8 cellular contexts compared by ENCODE assay signal in the genomic region with DNA sequence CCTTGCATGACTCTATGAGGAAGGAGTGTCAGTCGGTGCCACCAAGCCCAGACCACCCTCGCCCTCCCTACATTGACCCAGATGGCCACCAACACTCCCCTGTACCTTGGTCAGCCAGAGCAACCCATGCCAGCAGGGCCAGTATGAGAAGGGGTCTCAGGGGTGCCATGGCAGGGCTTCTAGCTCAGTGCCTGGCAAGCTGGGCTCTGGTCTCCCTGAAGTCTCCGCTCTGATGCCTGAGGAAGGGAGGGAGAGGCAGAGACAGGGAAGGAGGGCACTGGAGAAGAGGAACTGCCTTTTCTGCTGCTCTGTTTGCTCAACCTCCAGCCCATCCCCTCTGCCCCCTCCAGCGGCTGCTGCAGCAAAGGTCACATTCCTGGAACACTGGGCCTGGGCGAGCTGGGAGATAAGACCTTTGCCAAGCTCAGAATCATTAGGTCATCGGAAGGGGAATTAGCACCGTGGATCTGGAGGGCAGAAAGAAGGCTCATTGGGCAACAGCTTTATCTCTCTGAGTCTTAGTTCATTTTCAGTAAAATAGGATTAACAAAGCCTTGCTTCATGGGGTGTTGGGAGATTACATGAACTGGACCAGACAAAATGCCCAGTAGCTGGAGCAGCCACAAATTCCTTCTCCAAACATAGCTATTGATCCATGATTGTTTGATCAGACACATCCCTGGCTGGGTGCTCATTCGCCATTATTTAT. TPM values are rescaled to one million over a fixed set of nuclear protein-coding genes. Genes with fewer than 3 reads are reported as not detected.
A peak's percentile ranks its signal among the peaks of the same experiment; 100 is the strongest.
DNase-seq lines count a peak whose midpoint lies in the region; ATAC-seq and TF ChIP-seq lines count a peak whose summit lies in the region.

Gene VTN, minus strand, starts transcription at position 273 of the 709 bp plus-strand sequence. Its CDS starts 104 bp downstream, at position 169.

- H3K4me1 ChIP-seq in GM23338 (ENCODE audit: insufficient read depth) (peaks cover 9% of the 10 kb centered on the region; the same call in 1 of the 2 replicates), OCI-LY3 (ENCODE audit: low read length) (peaks cover 16% of the 10 kb centered on the region), mesodermal cell (ENCODE audit: control insufficient read depth, insufficient read depth, low read length, poor library complexity, severe bottlenecking) (peaks cover 16% of the 10 kb centered on the region)

- peaks cover 21% of the 10 kb centered on the region for H3K4me1 Mint-ChIP-seq in GM23338

- POLR2A ChIA-PET in HEK293T (lab: Yijun Ruan, JAX) = interaction anchor here (0.9 to 6.4 kb wide), 4 partner anchors 13 to 37 kb away, joined by 3 to 64 read pairs (median 10); partner anchors contain the start of genes IFT20, POLDIP2 and TNFAIP1

- H3K4me2 ChIP-seq in GM23338 (peak within 1 kb of the TSS; percentile 73), OCI-LY3 (ENCODE audit: low read length) (peak within 1 kb of the TSS; percentile 72)

- H3K27me3 ChIP-seq in GM23338 (ENCODE audit: insufficient read depth) = peaks cover 22% of the 10 kb centered on the region
- no peaks in the 10 kb centered on the region for H3K27me3 ChIP-seq in OCI-LY3 (ENCODE audit: low read depth, low read length)

- CTCF ChIA-PET in HEK293T (lab: Yijun Ruan, JAX) = interaction anchor here (0.6 to 2.3 kb wide), 2 partner anchors 47 to 104 kb away, joined by 4 to 14 read pairs; no protein-coding TSS in a partner anchor

- H3K4me3 ChIP-seq in GM23338 (peak within 1 kb of the TSS; percentile 39), OCI-LY3 (ENCODE audit: low read length) (peak within 1 kb of the TSS; percentile 97), mesodermal cell (ENCODE audit: extremely low read depth, insufficient read depth, low read length, poor library complexity, severe bottlenecking) (peak within 1 kb of the TSS; percentile 58)

- peak; percentile 82 for DNase-seq in GM23338 (ENCODE audit: low spot score)
- DNase-seq in HEK293T (ENCODE audit: extremely low spot score) = no peak
- no peak for DNase-seq in middle frontal gyrus (ENCODE audit: extremely low spot score, low spot score)
- no peak for DNase-seq in NK-92 (lab: John Stamatoyannopoulos, UW; ENCODE audit: unreplicated experiment)

- no peaks in the 10 kb centered on the region for H3K9me3 Mint-ChIP-seq in GM23338

- H3K4me3 Mint-ChIP-seq in GM23338 = peak within 1 kb of the TSS; percentile 69

- 24 to 51% methylated on average over 5 of the region's 8 CpGs for WGBS in mesodermal cell (ENCODE audit: insufficient coverage in 2 of 2), 2 experiments

- H3F3A ChIP-seq in GM23338 (replicated peaks; ENCODE audit: low read depth) = no peaks in the 10 kb centered on the region; the same call in 1 of the 2 replicates

- peak within 1 kb of the TSS; percentile 67 for H3K27ac Mint-ChIP-seq in GM23338

- no peak; a peak in 1 of 4 replicates for TF ChIP-seq CTCF in GM23338 (conservative IDR thresholded peaks at IDR 0.05; ENCODE audit: low read depth in 2 of 2)
- TF ChIP-seq CTCF in OCI-LY3 (IDR thresholded peaks at IDR 0.05; ENCODE audit: low read depth, low read length) = no peak

- peak within 1 kb of the TSS; percentile 51 for H3K9ac ChIP-seq in OCI-LY3 (ENCODE audit: low read length)

- H3K27ac ChIP-seq in GM23338 (ENCODE audit: low read depth) (0 out of 2 replicates have a peak within 1 kb of the TSS, but pooled peaks have one; percentile 20), OCI-LY3 (ENCODE audit: low read length) (peak within 1 kb of the TSS; percentile 36), cingulate gyrus (ENCODE audit: low read depth, low read length) (peak within 1 kb of the TSS; percentile 60), mesodermal cell (ENCODE audit: low read depth, low read length, severe bottlenecking) (peak within 1 kb of the TSS; percentile 92)

- no peaks in the 10 kb centered on the region for H3K9me2 ChIP-seq in GM23338 (ENCODE audit: insufficient read depth)

- no peaks in the 10 kb centered on the region for H3K9me3 ChIP-seq in OCI-LY3 (ENCODE audit: insufficient read depth, low read length)
- no peaks in the 10 kb centered on the region for H3K9me3 ChIP-seq in mesodermal cell (ENCODE audit: control insufficient read depth, low read length)

- H3K27me3 Mint-ChIP-seq in GM23338 (ENCODE audit: insufficient read depth, low read depth, poor library complexity) = peaks cover 37% of the 10 kb centered on the region

- H4K20me1 ChIP-seq in GM23338 (replicated peaks; ENCODE audit: insufficient read depth) (peaks cover 13% of the 10 kb centered on the region; the same call in 1 of the 2 replicates), OCI-LY3 (ENCODE audit: insufficient read depth, low read length) (peaks cover 12% of the 10 kb centered on the region; the same call in 1 of the 2 replicates)

- H3K36me3 Mint-ChIP-seq in GM23338 (ENCODE audit: low read depth) = no peaks in the 10 kb centered on the region

- ATAC-seq in GM23338 (peak; percentile 23), HG03469 (IDR thresholded peaks at IDR 0.05; ENCODE audit: unreplicated experiment) (no peak)

- no peaks in the 10 kb centered on the region for H3K36me3 ChIP-seq in GM23338 (ENCODE audit: insufficient read depth)
- H3K36me3 ChIP-seq in OCI-LY3 (replicated peaks; ENCODE audit: low read depth, low read length) = no peaks in the 10 kb centered on the region
- H3K36me3 ChIP-seq in mesodermal cell (ENCODE audit: control insufficient read depth, insufficient read depth, low read length) = peaks cover 5% of the 10 kb centered on the region

- H3K79me2 ChIP-seq in GM23338 (replicated peaks; ENCODE audit: insufficient read depth) = no peaks in the 10 kb centered on the region
- peaks cover 31% of the 10 kb centered on the region for H3K79me2 ChIP-seq in OCI-LY3 (ENCODE audit: low read length)

- H2AFZ ChIP-seq in GM23338 (peak within 1 kb of the TSS; percentile 72), OCI-LY3 (ENCODE audit: low read depth, low read length) (peak within 1 kb of the TSS; percentile 48; the same call in 1 of the 2 replicates)

TF ChIP-seq in GM23338, 12 proteins besides CTCF, POLR2A, EP300 and RAD21 (continues in another document):
- TF ChIP-seq EZH2phosphoT487 (IDR thresholded peaks at IDR 0.05; ENCODE audit: unreplicated experiment) (no peak), ETS1 (IDR thresholded peaks at IDR 0.05) (no peak)

TF ChIP-seq in HEK293T, 16 proteins besides CTCF, POLR2A, EP300 and RAD21:
- TF ChIP-seq L3MBTL2 (conservative IDR thresholded peaks at IDR 0.05) (no peak), HDGF (IDR thresholded peaks at IDR 0.05; ENCODE audit: borderline replicate concordance) (no peak), FOXK2 (IDR thresholded peaks at IDR 0.05) (no peak), LEF1 (IDR thresholded peaks at IDR 0.05; ENCODE audit: borderline replicate concordance) (no peak), CTBP1 (IDR thresholded peaks at IDR 0.05; ENCODE audit: borderline replicate concordance) (no peak), ELF4 (IDR thresholded peaks at IDR 0.05) (no peak), SP1 (IDR thresholded peaks at IDR 0.05) (no peak), ARNT (IDR thresholded peaks at IDR 0.05) (no peak), BHLHE40 (IDR thresholded peaks at IDR 0.05; ENCODE audit: borderline replicate concordance) (no peak), FOXA1 (IDR thresholded peaks at IDR 0.05) (no peak), SUZ12 (IDR thresholded peaks at IDR 0.05) (no peak), FOXM1 (IDR thresholded peaks at IDR 0.05; ENCODE audit: borderline replicate concordance) (no peak), TARDBP (IDR thresholded peaks at IDR 0.05) (no peak)

RNA-seq across cellular contexts. Expression of gene VTN, which starts in this region (rescaled TPM):
- total RNA-seq in GM23338 (2014; rRNA removed; shearing (Covaris generic)) = 0.35 TPM in 1 of 2 replicates, not detected in the other
- 0.16 and 0.17 TPM in 2 replicates for polyA plus RNA-seq in GM23338 (2016; fragmentation: Nextera tagmentation; extraction: Ambion mirVana)
- polyA plus RNA-seq in mesodermal cell (2013, experiment 1 of 2) = 11.9 TPM
- 15.0 TPM for polyA plus RNA-seq in mesodermal cell (2013, experiment 2 of 2)

Comparison
In these comparisons a context has a peak if more than half of its experiments do, and no peak if none do; other contexts are left out.
1. Peak in DNase-seq, ATAC-seq, H3K4me3 ChIP-seq, H3K27ac ChIP-seq and H3K4me2 ChIP-seq in GM23338; RNA of the gene not detected or under 1 TPM.
2. H3K27ac ChIP-seq: peak in every context shown above with its lines; median percentile 92 in mesodermal cell; 60 in cingulate gyrus; 36 in OCI-LY3; 20 in GM23338.
3. H3K4me3 ChIP-seq: peak in every context shown above with its lines; median percentile 97 in OCI-LY3; 58 in mesodermal cell; 39 in GM23338.